10 cellular contexts compared by ENCODE assay signal in the genomic region with DNA sequence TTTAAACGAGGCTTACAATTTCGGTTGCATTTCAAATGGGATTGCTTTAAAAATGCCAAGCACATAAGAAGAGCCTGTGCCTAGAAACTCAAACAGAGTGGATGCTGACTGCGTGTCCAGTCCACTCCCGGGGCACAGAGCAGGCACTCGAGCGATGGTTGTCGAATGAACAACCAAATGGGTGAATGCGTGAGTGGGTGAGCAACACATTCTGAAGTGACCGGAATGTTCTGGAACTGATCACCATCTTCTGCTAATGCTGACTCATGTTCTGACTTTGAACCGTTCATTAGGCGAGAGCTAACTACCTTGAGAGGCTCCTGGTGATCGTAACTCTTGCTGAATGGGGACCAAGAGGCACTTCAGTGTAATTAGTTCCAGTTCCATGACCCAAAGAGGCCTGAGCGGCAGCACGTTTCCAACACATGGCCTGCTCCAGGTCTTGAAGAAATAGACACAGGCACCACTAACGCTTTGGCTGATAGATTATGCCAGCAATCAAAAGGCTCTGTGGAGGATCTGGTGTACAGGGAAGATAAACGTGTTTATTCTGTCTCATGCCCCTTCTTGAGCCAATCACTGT. TPM values are rescaled to one million over a fixed set of nuclear protein-coding genes. Genes with fewer than 3 reads are reported as not detected.
DNase-seq lines count a peak whose midpoint lies in the region; ATAC-seq, FAIRE-seq and TF ChIP-seq lines count a peak whose summit lies in the region.
"Had no signal": no experiment of that assay in that cellular context is flagged by ENCODE, and none has a peak within 500 bp of the region (broad histone marks: within the 10 kb centered on the region; RNA-seq: fewer than 3 reads in every experiment).

No MANE protein-coding gene starts in this region.

- no peak overlapping the region for H3K18ac ChIP-seq in mesenchymal stem cell (ENCODE audit: low read depth in 1 of 2, low read length in 2 of 2)

- H3K27me3 Mint-ChIP-seq in activated CD8-positive, alpha-beta T cell treated with anti-CD3 and anti-CD28 coated beads for 36 hours: no peaks in the 10 kb centered on the region
- H3K27me3 Mint-ChIP-seq in naive thymus-derived CD8-positive, alpha-beta T cell: no peaks in the 10 kb centered on the region

- no peak overlapping the region for H2BK15ac ChIP-seq in mesenchymal stem cell (ENCODE audit: low read depth, poor library complexity, severe bottlenecking)

- peak; percentile 47 for DNase-seq in activated CD8-positive, alpha-beta T cell treated with anti-CD3 and anti-CD28 coated beads for 36 hours
- DNase-seq in naive thymus-derived CD8-positive, alpha-beta T cell: no peak
- DNase-seq in KG1 (lab: John Stamatoyannopoulos, UW) (no peak), RCC 7860 (ENCODE audit: low spot score) (no peak), mesenchymal stem cell (no peak), posterior vena cava (ENCODE audit: low spot score) (no peak)

- H3K36me3 ChIP-seq in mesenchymal stem cell (ENCODE audit: control insufficient read depth in 1 of 2, insufficient read depth in 2 of 2, low read depth in 1 of 2, low read length in 2 of 2): no peaks in the 10 kb centered on the region

- peaks cover 5% of the 10 kb centered on the region for H3K9me3 Mint-ChIP-seq in activated CD8-positive, alpha-beta T cell treated with anti-CD3 and anti-CD28 coated beads for 36 hours
- H3K9me3 Mint-ChIP-seq in naive thymus-derived CD8-positive, alpha-beta T cell: no peaks in the 10 kb centered on the region

- H4K91ac ChIP-seq in mesenchymal stem cell (ENCODE audit: low read length): no peak overlapping the region

- H3K36me3 Mint-ChIP-seq in activated CD8-positive, alpha-beta T cell treated with anti-CD3 and anti-CD28 coated beads for 36 hours (ENCODE audit: low read depth): peaks cover 25% of the 10 kb centered on the region
- peaks cover 0 to 4% (median 0%) of the 10 kb centered on the region in 3 donors for H3K36me3 Mint-ChIP-seq in naive thymus-derived CD8-positive, alpha-beta T cell

- ATAC-seq in GM18861 (IDR thresholded peaks at IDR 0.05; ENCODE audit: unreplicated experiment): peak; percentile 2
- ATAC-seq in HG02798 (IDR thresholded peaks at IDR 0.05; ENCODE audit: poor library complexity, unreplicated experiment): peak; percentile 25
- peak; percentile 8 for ATAC-seq in activated CD8-positive, alpha-beta T cell treated with anti-CD3 and anti-CD28 coated beads for 36 hours
- no peak for ATAC-seq in naive thymus-derived CD8-positive, alpha-beta T cell
- ATAC-seq: psoas muscle had no signal

- no peak overlapping the region for H3K14ac ChIP-seq in mesenchymal stem cell (ENCODE audit: low read length in 2 of 2)

- H2AK5ac ChIP-seq in mesenchymal stem cell (ENCODE audit: low read length, severe bottlenecking): no peak overlapping the region

- 77% methylated on average over 16 of the region's 16 CpGs for WGBS in mesenchymal stem cell

- CTCF ChIA-PET in activated CD8-positive, alpha-beta T cell treated with anti-CD3 and anti-CD28 coated beads for 36 hours (lab: Charles Lee): interaction anchor here (0.9 to 1.7 kb wide), 2 partner anchors 50 to 79 kb away, joined by 3 to 10 read pairs; no protein-coding TSS in a partner anchor

- peak overlapping the region; percentile 64 for H3K4me3 Mint-ChIP-seq in activated CD8-positive, alpha-beta T cell treated with anti-CD3 and anti-CD28 coated beads for 36 hours
- peak overlapping the region; percentile 65 to 89 (median 82) for H3K4me3 Mint-ChIP-seq in naive thymus-derived CD8-positive, alpha-beta T cell

- H3K4ac ChIP-seq in mesenchymal stem cell (ENCODE audit: low read depth in 1 of 2, low read length in 2 of 2): no peak overlapping the region

- no peaks in the 10 kb centered on the region for H3K9me3 ChIP-seq in mesenchymal stem cell (ENCODE audit: control insufficient read depth, low read length)
- H3K9me3 ChIP-seq: psoas muscle had no signal

- intact Hi-C loops in activated CD8-positive, alpha-beta T cell treated with anti-CD3 and anti-CD28 coated beads for 36 hours (cut with micrococcal nuclease): loop anchor here (5.0 kb wide), 2 partner anchors 50 kb away; no protein-coding TSS in a partner anchor
- intact Hi-C loops in posterior vena cava (cut with DNase I): no loop called here

- H2BK120ac ChIP-seq in mesenchymal stem cell (ENCODE audit: low read depth, low read length): no peak overlapping the region

- FAIRE-seq in RCC 7860 (lab: Jason Lieb, UNC): no peak
- FAIRE-seq: islet of Langerhans had no signal

- H2BK5ac ChIP-seq in mesenchymal stem cell (ENCODE audit: low read depth, low read length, poor library complexity, severe bottlenecking): no peak overlapping the region

- no peak overlapping the region for H3K27ac ChIP-seq in mesenchymal stem cell (ENCODE audit: low read length, poor library complexity, severe bottlenecking)
- H3K27ac ChIP-seq: psoas muscle had no signal

- TF ChIP-seq CTCF in activated CD8-positive, alpha-beta T cell treated with anti-CD3 and anti-CD28 coated beads for 36 hours (IDR thresholded peaks at IDR 0.05): no peak

- no peak overlapping the region for H3K23ac ChIP-seq in mesenchymal stem cell (ENCODE audit: low read length in 2 of 2)

- POLR2A ChIA-PET in activated CD8-positive, alpha-beta T cell treated with anti-CD3 and anti-CD28 coated beads for 36 hours (lab: Charles Lee): interaction anchor here (0.8 to 4.2 kb wide), 13 partner anchors 10 to 79 kb away, joined by 3 to 20 read pairs (median 5); a partner anchor contains a TSS
- POLR2A ChIA-PET in naive thymus-derived CD8-positive, alpha-beta T cell (lab: Charles Lee): interaction anchor here (0.8 to 1.3 kb wide), 3 partner anchors 11 to 84 kb away, joined by 3 to 6 read pairs (median 4); no protein-coding TSS in a partner anchor

- no peak overlapping the region for H4K8ac ChIP-seq in mesenchymal stem cell (ENCODE audit: low read length)

- no peaks in the 10 kb centered on the region for H3K4me1 ChIP-seq in mesenchymal stem cell (ENCODE audit: control insufficient read depth, insufficient read depth, low read depth, low read length)
- H3K4me1 ChIP-seq: psoas muscle had no signal

- H2AFZ ChIP-seq in mesenchymal stem cell (ENCODE audit: low read depth, low read length): no peak overlapping the region

- no peak overlapping the region for H3K4me3 ChIP-seq in mesenchymal stem cell (ENCODE audit: insufficient read depth in 1 of 2, low read depth in 1 of 2, low read length in 2 of 2)
- H3K4me3 ChIP-seq: psoas muscle had no signal

- H3K79me1 ChIP-seq in mesenchymal stem cell (replicated peaks; ENCODE audit: low read length, poor library complexity, severe bottlenecking): no peaks in the 10 kb centered on the region

- no peak overlapping the region for H3K9ac ChIP-seq in mesenchymal stem cell (ENCODE audit: low read length)

- no peak overlapping the region for H3K4me2 ChIP-seq in mesenchymal stem cell (ENCODE audit: low read length, poor library complexity, severe bottlenecking)

- no peak overlapping the region for H2BK12ac ChIP-seq in mesenchymal stem cell (ENCODE audit: low read length in 2 of 2)

- peaks cover 0 to 54% of the 10 kb centered on the region in 2 experiments for H3K27me3 ChIP-seq in mesenchymal stem cell (ENCODE audit: control insufficient read depth in 1 of 2, insufficient read depth in 1 of 2, low read length in 2 of 2)

- H3K4me1 Mint-ChIP-seq in activated CD8-positive, alpha-beta T cell treated with anti-CD3 and anti-CD28 coated beads for 36 hours (ENCODE audit: low read depth): peaks cover 73% of the 10 kb centered on the region
- peaks cover 31 to 78% (median 47%) of the 10 kb centered on the region in 4 donors for H3K4me1 Mint-ChIP-seq in naive thymus-derived CD8-positive, alpha-beta T cell

- H3K27ac Mint-ChIP-seq in activated CD8-positive, alpha-beta T cell treated with anti-CD3 and anti-CD28 coated beads for 36 hours: peak overlapping the region; percentile 99
- H3K27ac Mint-ChIP-seq in naive thymus-derived CD8-positive, alpha-beta T cell: peak overlapping the region; percentile 90 to 97 (median 95)

RNA-seq across cellular contexts. Expression of a gene that starts 37.9 kb away (rescaled TPM):
- total RNA-seq in activated CD8-positive, alpha-beta T cell treated with anti-CD3 and anti-CD28 coated beads for 36 hours: 100 to 1,000 TPM; 221 to 224 TPM
- total RNA-seq in naive thymus-derived CD8-positive, alpha-beta T cell: 10 to 100 TPM; 17.6 to 17.8 TPM
- 1 to 10 TPM; 2.0 to 5.8 (median 3.2) TPM for polyA plus RNA-seq in naive thymus-derived CD8-positive, alpha-beta T cell
- 0.21 TPM for polyA plus RNA-seq in mesenchymal stem cell (2013, experiment 1 of 2)
- polyA plus RNA-seq in mesenchymal stem cell (2013, experiment 2 of 2): 0.08 TPM
- 10 to 100 TPM in 1 of 2 donors, 1 to 10 TPM in 1; 6.3 to 18.7 TPM for total RNA-seq in posterior vena cava

Comparison
In these comparisons a context has a peak if more than half of its experiments do, and no peak if none do; other contexts are left out.
1. ATAC-seq: peak in GM18861 (single experiment), HG02798 (single experiment) and activated CD8-positive, alpha-beta T cell treated with anti-CD3 and anti-CD28 coated beads for 36 hours (single experiment); none in naive thymus-derived CD8-positive, alpha-beta T cell (0 of 2).
2. RNA of a gene that starts 37.9 kb away (total RNA-seq): 221 to 224 TPM in activated CD8-positive, alpha-beta T cell treated with anti-CD3 and anti-CD28 coated beads for 36 hours; 6.3 to 18.7 TPM in posterior vena cava and 17.6 to 17.8 TPM in naive thymus-derived CD8-positive, alpha-beta T cell; every median in the first group is over 10 times any median in the second.